In the genomic region with DNA sequence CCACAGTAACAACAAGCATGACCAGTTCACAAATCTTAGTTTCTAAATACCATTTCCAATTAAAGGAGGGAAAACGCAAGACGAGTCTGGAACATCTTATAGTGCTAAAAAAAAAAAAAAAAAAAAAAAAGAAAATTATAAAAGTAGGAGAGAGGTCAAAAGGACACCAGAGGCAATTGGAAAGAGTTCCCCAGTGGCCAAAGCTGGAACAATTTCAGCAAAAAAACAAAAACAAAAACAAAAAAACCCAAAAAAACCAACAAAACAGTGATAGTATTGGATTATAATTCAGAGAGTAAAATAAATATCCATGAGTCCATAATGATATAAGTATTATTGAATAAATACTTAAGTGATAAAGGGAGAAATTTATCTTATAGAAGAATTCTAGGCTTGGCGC, we compare ENCODE assay signal across 29 cellular contexts.
"Had no signal": no experiment of that assay in that cellular context is flagged by ENCODE, and none has a peak within 500 bp of the region (broad histone marks: within the 10 kb centered on the region; RNA-seq: fewer than 3 reads in every experiment).

No MANE protein-coding gene starts in this region.

- H3K27me3 ChIP-seq: brain microvascular endothelial cell, dorsolateral prefrontal cortex, foreskin keratinocyte, gastrocnemius medialis, heart right ventricle, hepatocyte had no signal

- H3K79me2 ChIP-seq: hepatocyte had no signal

- H3K4me3 Mint-ChIP-seq: activated CD4-positive, alpha-beta memory T cell treated with anti-CD3 and anti-CD28 coated beads, Interleukin-2, amount 10 ng/mL, durations not matched to agents 7 days and 5 days; activated CD4-positive, alpha-beta T cell treated with anti-CD3 and anti-CD28 coated beads, Interleukin-2, amount 10 ng/mL, durations not matched to agents 7 days and 5 days; activated naive CD4-positive, alpha-beta T cell treated with anti-CD3 and anti-CD28 coated beads, Interleukin-2, amount 10 ng/mL, durations not matched to agents 7 days and 5 days; activated naive CD8-positive, alpha-beta T cell; activated T-cell treated with anti-CD3 and anti-CD28 coated beads, Interleukin-2, amount 50 U/mL, for 24 hours; activated T-cell treated with anti-CD3 and anti-CD28 coated beads, Interleukin-2, amount 50 U/mL, for 72 hours; central memory CD8-positive, alpha-beta T cell; dendritic cell treated with granulocyte-macrophage colony-stimulating factor and Interleukin-4, amounts not matched to agents 40 ng/mL and 50 ng/mL, for 4 days; WTC11 had no signal

- H3K27ac ChIP-seq: brain microvascular endothelial cell, coronary artery, dorsolateral prefrontal cortex, epithelial cell of prostate, foreskin keratinocyte, gastrocnemius medialis, heart right ventricle, hepatocyte, VCaP had no signal

- H3K9me3 ChIP-seq: gastrocnemius medialis, heart right ventricle had no signal

- H3K4me2 ChIP-seq: hepatocyte had no signal

- H3K27ac Mint-ChIP-seq: activated CD4-positive, alpha-beta memory T cell treated with anti-CD3 and anti-CD28 coated beads, Interleukin-2, amount 10 ng/mL, durations not matched to agents 7 days and 5 days; activated CD4-positive, alpha-beta T cell treated with anti-CD3 and anti-CD28 coated beads, Interleukin-2, amount 10 ng/mL, durations not matched to agents 7 days and 5 days; activated naive CD4-positive, alpha-beta T cell treated with anti-CD3 and anti-CD28 coated beads, Interleukin-2, amount 10 ng/mL, durations not matched to agents 7 days and 5 days; activated naive CD8-positive, alpha-beta T cell; activated T-cell treated with anti-CD3 and anti-CD28 coated beads, Interleukin-2, amount 50 U/mL, for 24 hours; activated T-cell treated with anti-CD3 and anti-CD28 coated beads, Interleukin-2, amount 50 U/mL, for 72 hours; dendritic cell treated with granulocyte-macrophage colony-stimulating factor and Interleukin-4, amounts not matched to agents 40 ng/mL and 50 ng/mL, for 4 days; WTC11 had no signal

- DNase-seq: activated CD4-positive, alpha-beta memory T cell treated with anti-CD3 and anti-CD28 coated beads, Interleukin-2, amount 10 ng/mL, durations not matched to agents 7 days and 5 days; activated CD4-positive, alpha-beta T cell treated with anti-CD3 and anti-CD28 coated beads for 1 hour; activated CD4-positive, alpha-beta T cell treated with anti-CD3 and anti-CD28 coated beads for 4 hours; activated CD4-positive, alpha-beta T cell treated with anti-CD3 and anti-CD28 coated beads, Interleukin-2, amount 10 ng/mL, durations not matched to agents 7 days and 5 days; activated CD4-positive, alpha-beta T cell treated with anti-CD3 and anti-CD28 coated beads, Interleukin-2, amount 50 U/mL, for 4 hours; activated CD8-positive, alpha-beta memory T cell treated with anti-CD3 and anti-CD28 coated beads, Interleukin-2, amount 50 U/mL, for 48 hours; activated gamma-delta T cell; activated naive CD4-positive, alpha-beta T cell; activated naive CD4-positive, alpha-beta T cell treated with anti-CD3 and anti-CD28 coated beads, Interleukin-2, amount 10 ng/mL, durations not matched to agents 7 days and 5 days; activated T-cell treated with anti-CD3 and anti-CD28 coated beads for 4 hours; activated T-cell treated with anti-CD3 and anti-CD28 coated beads, Interleukin-2, amount 50 U/mL, for 24 hours; activated T-cell treated with anti-CD3 and anti-CD28 coated beads, Interleukin-2, amount 50 U/mL, for 72 hours; amniotic stem cell; anterior cingulate cortex; brain microvascular endothelial cell; dorsolateral prefrontal cortex; effector memory CD4-positive, alpha-beta T cell; foreskin keratinocyte; gastrocnemius medialis; heart right ventricle; T-helper 2 cell had no signal

- H3K36me3 Mint-ChIP-seq: activated naive CD4-positive, alpha-beta T cell treated with anti-CD3 and anti-CD28 coated beads, Interleukin-2, amount 10 ng/mL, durations not matched to agents 7 days and 5 days; activated naive CD8-positive, alpha-beta T cell; WTC11 had no signal

- H3K36me3 ChIP-seq: brain microvascular endothelial cell, gastrocnemius medialis, heart right ventricle had no signal

- H3K4me1 ChIP-seq: foreskin keratinocyte, gastrocnemius medialis, heart right ventricle had no signal

- H3K9me3 Mint-ChIP-seq: activated CD4-positive, alpha-beta memory T cell treated with anti-CD3 and anti-CD28 coated beads, Interleukin-2, amount 10 ng/mL, durations not matched to agents 7 days and 5 days; activated CD4-positive, alpha-beta T cell treated with anti-CD3 and anti-CD28 coated beads, Interleukin-2, amount 10 ng/mL, durations not matched to agents 7 days and 5 days; activated naive CD4-positive, alpha-beta T cell treated with anti-CD3 and anti-CD28 coated beads, Interleukin-2, amount 10 ng/mL, durations not matched to agents 7 days and 5 days; activated T-cell treated with anti-CD3 and anti-CD28 coated beads, Interleukin-2, amount 50 U/mL, for 24 hours; activated T-cell treated with anti-CD3 and anti-CD28 coated beads, Interleukin-2, amount 50 U/mL, for 72 hours; central memory CD8-positive, alpha-beta T cell; dendritic cell treated with granulocyte-macrophage colony-stimulating factor and Interleukin-4, amounts not matched to agents 40 ng/mL and 50 ng/mL, for 4 days; WTC11 had no signal

- H3K4me1 Mint-ChIP-seq: activated CD4-positive, alpha-beta memory T cell treated with anti-CD3 and anti-CD28 coated beads, Interleukin-2, amount 10 ng/mL, durations not matched to agents 7 days and 5 days; activated CD4-positive, alpha-beta T cell treated with anti-CD3 and anti-CD28 coated beads, Interleukin-2, amount 10 ng/mL, durations not matched to agents 7 days and 5 days; activated naive CD4-positive, alpha-beta T cell treated with anti-CD3 and anti-CD28 coated beads, Interleukin-2, amount 10 ng/mL, durations not matched to agents 7 days and 5 days; central memory CD8-positive, alpha-beta T cell had no signal

- H3K4me3 ChIP-seq: coronary artery, dorsolateral prefrontal cortex, gastrocnemius medialis, heart right ventricle, hepatocyte had no signal

- H3K27me3 Mint-ChIP-seq: activated CD4-positive, alpha-beta T cell treated with anti-CD3 and anti-CD28 coated beads, Interleukin-2, amount 10 ng/mL, durations not matched to agents 7 days and 5 days; activated naive CD8-positive, alpha-beta T cell; dendritic cell treated with granulocyte-macrophage colony-stimulating factor and Interleukin-4, amounts not matched to agents 40 ng/mL and 50 ng/mL, for 4 days had no signal

- H2AFZ ChIP-seq: hepatocyte had no signal
